ENCODE assay signal across 16 cellular contexts in the genomic region with DNA sequence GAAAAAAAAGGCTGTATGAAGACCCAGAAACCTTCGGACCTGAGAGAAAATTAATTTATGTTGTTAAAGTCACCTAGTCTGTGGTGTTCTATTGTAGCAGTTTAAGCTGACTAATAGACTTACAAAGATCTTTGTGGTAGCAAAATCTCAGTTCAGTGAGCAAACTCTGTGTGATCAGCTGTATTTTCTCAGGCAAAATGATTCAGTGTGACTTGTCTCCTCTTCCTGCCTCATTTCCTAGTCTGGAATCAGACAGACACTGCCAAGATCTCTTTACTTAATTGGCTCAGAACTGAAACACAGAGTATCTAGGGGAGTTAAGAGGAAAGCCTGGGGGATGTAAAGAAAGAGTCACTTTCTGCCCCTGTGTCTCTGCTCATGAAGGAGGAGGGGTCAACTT.
DNase-seq lines count a peak whose midpoint lies in the region; ATAC-seq, FAIRE-seq and TF ChIP-seq lines count a peak whose summit lies in the region.
"Had no signal": no experiment of that assay in that cellular context is flagged by ENCODE, and none has a peak within 500 bp of the region (broad histone marks: within the 10 kb centered on the region; RNA-seq: fewer than 3 reads in every experiment).

No MANE protein-coding gene starts in this region.

- BruUV-seq in HepG2 (replicated peaks; lab: Mats Ljungman, UMichigan): no TSS peak

- H3K27ac Mint-ChIP-seq in GM23338 (no peak overlapping the region), endodermal cell (no peak overlapping the region)
- H3K27ac Mint-ChIP-seq: activated CD8-positive, alpha-beta memory T cell treated with anti-CD3 and anti-CD28 coated beads, Interleukin-2, amount 10 ng/mL, durations not matched to agents 7 days and 5 days; activated naive CD4-positive, alpha-beta T cell treated with anti-CD3 and anti-CD28 coated beads, Interleukin-2, amount 50 U/mL, for 24 hours; stimulated activated naive B cell treated with anti-CD40 and anti-IgM and Interleukin-4, amounts not matched to agents 10 μg/mL and 1 μg/mL and 100 μg/mL, for 72 hours had no signal

- POLR2A ChIA-PET in HepG2 (lab: Yijun Ruan, JAX): no interaction called here

- H3K4me1 Mint-ChIP-seq in GM23338: peaks cover 16% of the 10 kb centered on the region; the same call in 2 of the 3 replicates
- peaks cover 10% of the 10 kb centered on the region for H3K4me1 Mint-ChIP-seq in endodermal cell
- H3K4me1 Mint-ChIP-seq: activated CD8-positive, alpha-beta memory T cell treated with anti-CD3 and anti-CD28 coated beads, Interleukin-2, amount 10 ng/mL, durations not matched to agents 7 days and 5 days; activated naive CD4-positive, alpha-beta T cell treated with anti-CD3 and anti-CD28 coated beads, Interleukin-2, amount 50 U/mL, for 24 hours; stimulated activated naive B cell treated with anti-CD40 and anti-IgM and Interleukin-4, amounts not matched to agents 10 μg/mL and 1 μg/mL and 100 μg/mL, for 72 hours had no signal

- CTCF ChIA-PET in HepG2 (lab: Yijun Ruan, JAX; ENCODE audit: low intra/inter-chr PET ratio, low total read pairs): no interaction called here

- H3K27ac ChIP-seq in GM23338 (ENCODE audit: low read depth) (no peak overlapping the region), endodermal cell (ENCODE audit: low read depth, low read length) (no peak overlapping the region), HepG2 (ENCODE audit: extremely low read length, insufficient read depth, low read length) (no peak overlapping the region)
- H3K27ac ChIP-seq: psoas muscle, uterus had no signal

- no peak for TF ChIP-seq POLR2A in HepG2 (IDR thresholded peaks at IDR 0.05; ENCODE audit: insufficient read depth in 1 of 2, low read depth in 2 of 2, low read length in 2 of 2)

- H3K79me2 ChIP-seq in GM23338 (replicated peaks; ENCODE audit: insufficient read depth) (no peaks in the 10 kb centered on the region), HepG2 (ENCODE audit: insufficient read depth, low read length) (no peaks in the 10 kb centered on the region)

- no peak overlapping the region for H3K4me2 ChIP-seq in GM23338
- H3K4me2 ChIP-seq in HepG2 (ENCODE audit: low read depth, low read length): no peak overlapping the region

- H4K20me1 ChIP-seq in GM23338 (replicated peaks; ENCODE audit: insufficient read depth) (no peaks in the 10 kb centered on the region), HepG2 (ENCODE audit: insufficient read depth, low read length) (no peaks in the 10 kb centered on the region)
- H4K20me1 ChIP-seq: BLaER1 treated with 17β-estradiol and CSF1 and Interleukin-3, amounts not matched to agents 10 nM and 100 nM had no signal

- H3K4me1 ChIP-seq in GM23338 (ENCODE audit: insufficient read depth) (peaks cover 20% of the 10 kb centered on the region), endodermal cell (ENCODE audit: control insufficient read depth, insufficient read depth, low read length) (peaks cover 7% of the 10 kb centered on the region), HepG2 (ENCODE audit: insufficient read depth, low read length) (no peaks in the 10 kb centered on the region)
- H3K4me1 ChIP-seq: psoas muscle, uterus had no signal

- H3K4me3 Mint-ChIP-seq in GM23338 (no peak overlapping the region), endodermal cell (no peak overlapping the region)
- H3K4me3 Mint-ChIP-seq: activated CD8-positive, alpha-beta memory T cell treated with anti-CD3 and anti-CD28 coated beads, Interleukin-2, amount 10 ng/mL, durations not matched to agents 7 days and 5 days; activated naive CD4-positive, alpha-beta T cell treated with anti-CD3 and anti-CD28 coated beads, Interleukin-2, amount 50 U/mL, for 24 hours; stimulated activated naive B cell treated with anti-CD40 and anti-IgM and Interleukin-4, amounts not matched to agents 10 μg/mL and 1 μg/mL and 100 μg/mL, for 72 hours had no signal

- H3K9me2 ChIP-seq in GM23338 (ENCODE audit: insufficient read depth): no peaks in the 10 kb centered on the region

- TF ChIP-seq EP300 in HepG2 (IDR thresholded peaks at IDR 0.05; ENCODE audit: low read depth in 2 of 2, low read length in 2 of 2) (no peak), HepG2 (CRISPR knock-in tag; IDR thresholded peaks at IDR 0.05; ENCODE audit: borderline replicate concordance) (no peak)

- no peak overlapping the region for H3K9ac ChIP-seq in endodermal cell (ENCODE audit: extremely low read depth, low read length, poor library complexity, severe bottlenecking)
- no peak overlapping the region for H3K9ac ChIP-seq in HepG2 (ENCODE audit: insufficient read depth, low read depth, low read length)
- H3K9ac ChIP-seq: BLaER1 treated with 17β-estradiol and CSF1 and Interleukin-3, amounts not matched to agents 10 nM and 100 nM had no signal

- H3K9me3 Mint-ChIP-seq in GM23338 (no peaks in the 10 kb centered on the region), endodermal cell (no peaks in the 10 kb centered on the region)

- TF ChIP-seq CTCF in GM23338 (conservative IDR thresholded peaks at IDR 0.05; ENCODE audit: low read depth in 2 of 2) (no peak), endodermal cell (conservative IDR thresholded peaks at IDR 0.05) (no peak), HepG2 (CRISPR knock-in tag; IDR thresholded peaks at IDR 0.05) (no peak)

- intact Hi-C loops in HepG2 (cut with micrococcal nuclease; ENCODE audit: unreplicated experiment): no loop called here

- no peaks in the 10 kb centered on the region for H3K36me3 ChIP-seq in GM23338 (ENCODE audit: insufficient read depth)
- H3K36me3 ChIP-seq in endodermal cell (ENCODE audit: control insufficient read depth, insufficient read depth, low read length): no peaks in the 10 kb centered on the region
- no peaks in the 10 kb centered on the region for H3K36me3 ChIP-seq in HepG2 (replicated peaks in 1 of 2; ENCODE audit: control insufficient read depth in 1 of 2, insufficient read depth in 2 of 2, low read length in 2 of 2)
- H3K36me3 ChIP-seq: BLaER1 treated with 17β-estradiol and CSF1 and Interleukin-3, amounts not matched to agents 10 nM and 100 nM; uterus had no signal

- H3K4me3 ChIP-seq in GM23338 (no peak overlapping the region), endodermal cell (ENCODE audit: low read length) (no peak overlapping the region), HepG2 (replicated peaks in 1 of 3; ENCODE audit: insufficient read depth in 1 of 3, low read depth in 2 of 3, low read length in 3 of 3) (no peak overlapping the region)
- H3K4me3 ChIP-seq: BLaER1 treated with 17β-estradiol and CSF1 and Interleukin-3, amounts not matched to agents 10 nM and 100 nM; psoas muscle; uterus had no signal

- no peaks in the 10 kb centered on the region for H3K9me3 ChIP-seq in endodermal cell (ENCODE audit: control insufficient read depth, low read length)
- no peaks in the 10 kb centered on the region for H3K9me3 ChIP-seq in HepG2 (ENCODE audit: low read length)
- H3K9me3 ChIP-seq: BLaER1 treated with 17β-estradiol and CSF1 and Interleukin-3, amounts not matched to agents 10 nM and 100 nM; psoas muscle; uterus had no signal

- TF ChIP-seq RAD21 in HepG2 (CRISPR knock-in tag; IDR thresholded peaks at IDR 0.05): no peak

- H3F3A ChIP-seq in GM23338 (replicated peaks; ENCODE audit: low read depth): no peaks in the 10 kb centered on the region

- no peak for FAIRE-seq in HepG2 (lab: Jason Lieb, UNC)

- no peak for ATAC-seq in GM23338
- ATAC-seq in HG03045 (IDR thresholded peaks at IDR 0.05; ENCODE audit: unreplicated experiment): no peak
- no peak for ATAC-seq in HepG2
- ATAC-seq: activated CD8-positive, alpha-beta memory T cell treated with anti-CD3 and anti-CD28 coated beads, Interleukin-2, amount 10 ng/mL, durations not matched to agents 7 days and 5 days; psoas muscle; stimulated activated naive B cell treated with anti-CD40 and anti-IgM and Interleukin-4, amounts not matched to agents 10 μg/mL and 1 μg/mL and 100 μg/mL, for 72 hours had no signal

- 100% methylated on average over 1 of the region's 1 CpG; no CpG with 5 or more reads in 1 of the 2 experiments for WGBS in endodermal cell (ENCODE audit: insufficient coverage in 1 of 2, insufficient read length in 1 of 2), 2 experiments
- 0% methylated on average over 1 of the region's 1 CpG for WGBS in HepG2 (ENCODE audit: low lambda C conversion rate)

- no peaks in the 10 kb centered on the region for H3K27me3 ChIP-seq in GM23338 (ENCODE audit: insufficient read depth)
- no peaks in the 10 kb centered on the region for H3K27me3 ChIP-seq in endodermal cell (ENCODE audit: control insufficient read depth, insufficient read depth, low read length, poor library complexity, severe bottlenecking)
- H3K27me3 ChIP-seq in HepG2 (ENCODE audit: control insufficient read depth in 1 of 2, insufficient read depth in 2 of 2, low read length in 2 of 2): no peaks in the 10 kb centered on the region
- H3K27me3 ChIP-seq: BLaER1 treated with 17β-estradiol and CSF1 and Interleukin-3, amounts not matched to agents 10 nM and 100 nM; uterus had no signal

- in situ Hi-C loops in Caki2 (cut with HindIII; ENCODE audit: low pct_unique_long_range_greater_than_20kb, low sequenced_read_pairs) (no loop called here), HepG2 (cut with HindIII; ENCODE audit: extremely low pct_ligation_motif_present, low pct_unique_long_range_greater_than_20kb) (no loop called here)

- H2AFZ ChIP-seq in GM23338 (no peak overlapping the region), HepG2 (ENCODE audit: low read length) (no peak overlapping the region)

- no peaks in the 10 kb centered on the region for H3K27me3 Mint-ChIP-seq in GM23338 (ENCODE audit: insufficient read depth, low read depth, poor library complexity)
- no peaks in the 10 kb centered on the region for H3K27me3 Mint-ChIP-seq in endodermal cell (ENCODE audit: insufficient read depth)
- H3K27me3 Mint-ChIP-seq: activated CD8-positive, alpha-beta memory T cell treated with anti-CD3 and anti-CD28 coated beads, Interleukin-2, amount 10 ng/mL, durations not matched to agents 7 days and 5 days; activated naive CD4-positive, alpha-beta T cell treated with anti-CD3 and anti-CD28 coated beads, Interleukin-2, amount 50 U/mL, for 24 hours; stimulated activated naive B cell treated with anti-CD40 and anti-IgM and Interleukin-4, amounts not matched to agents 10 μg/mL and 1 μg/mL and 100 μg/mL, for 72 hours had no signal

- peak; percentile 16 for DNase-seq in Caki2 (ENCODE audit: low read depth)
- peak; percentile 42 for DNase-seq in NCI-H82 (lab: John Stamatoyannopoulos, UW)
- DNase-seq in dermis blood vessel endothelial cell: peak; percentile 89
- DNase-seq in myocyte (ENCODE audit: low read depth): peak; percentile 40
- no peak for DNase-seq in GM23338 (ENCODE audit: low spot score)
- no peak for DNase-seq in endodermal cell
- DNase-seq in HepG2 (ENCODE audit: low spot score): no peak
- DNase-seq: activated CD8-positive, alpha-beta memory T cell treated with anti-CD3 and anti-CD28 coated beads, Interleukin-2, amount 10 ng/mL, durations not matched to agents 7 days and 5 days; NCI-H2107; psoas muscle; stimulated activated CD4-positive, alpha-beta T cell treated with anti-CD3 and anti-CD28 coated beads, Interleukin-4, amount 100 ng/mL, for 24 hours; stimulated activated naive B cell treated with anti-CD40 and anti-IgM and Interleukin-4, amounts not matched to agents 10 μg/mL and 1 μg/mL and 100 μg/mL, for 72 hours; uterus had no signal

- H3K36me3 Mint-ChIP-seq in GM23338 (ENCODE audit: low read depth) (no peaks in the 10 kb centered on the region), endodermal cell (ENCODE audit: low read depth) (no peaks in the 10 kb centered on the region)
- H3K36me3 Mint-ChIP-seq: activated CD8-positive, alpha-beta memory T cell treated with anti-CD3 and anti-CD28 coated beads, Interleukin-2, amount 10 ng/mL, durations not matched to agents 7 days and 5 days; activated naive CD4-positive, alpha-beta T cell treated with anti-CD3 and anti-CD28 coated beads, Interleukin-2, amount 50 U/mL, for 24 hours; stimulated activated naive B cell treated with anti-CD40 and anti-IgM and Interleukin-4, amounts not matched to agents 10 μg/mL and 1 μg/mL and 100 μg/mL, for 72 hours had no signal

Comparison
In these comparisons a context has a peak if more than half of its experiments do, and no peak if none do; other contexts are left out.
1. DNase-seq: peak in Caki2 (single experiment), NCI-H82 (single experiment), dermis blood vessel endothelial cell (single experiment) and myocyte (single experiment); none in GM23338 (single experiment), endodermal cell (single experiment) and HepG2 (single experiment).